ENCODE assay signal across 9 cellular contexts in the genomic region with DNA sequence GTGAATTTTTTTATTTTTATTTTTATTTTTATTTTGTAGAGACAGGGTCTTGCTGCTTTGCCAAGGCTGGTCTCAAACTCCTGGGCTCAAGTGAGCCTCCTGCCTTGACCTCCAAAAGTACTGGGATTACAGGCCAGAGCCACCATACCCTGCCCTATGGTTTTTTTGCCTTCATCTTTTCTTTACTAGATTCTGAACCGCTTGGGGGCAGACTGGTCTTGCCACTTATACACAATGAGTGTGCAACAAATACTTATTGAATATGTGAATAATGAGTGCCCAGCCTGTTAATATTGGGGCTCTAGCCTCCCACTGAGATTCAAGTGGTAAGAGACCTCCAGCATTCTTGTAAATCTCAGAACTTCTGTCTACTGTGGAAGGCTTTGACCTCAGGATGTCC. TPM values are rescaled to one million over a fixed set of nuclear protein-coding genes. Genes with fewer than 3 reads are reported as not detected.
A peak's percentile ranks its signal among the peaks of the same experiment; 100 is the strongest.
DNase-seq lines count a peak whose midpoint lies in the region; ATAC-seq, FAIRE-seq and TF ChIP-seq lines count a peak whose summit lies in the region.
"Had no signal": no experiment of that assay in that cellular context is flagged by ENCODE, and none has a peak within 500 bp of the region (broad histone marks: within the 10 kb centered on the region; RNA-seq: fewer than 3 reads in every experiment).

No MANE protein-coding gene starts in this region.

- TF ChIP-seq CTCF in astrocyte (IDR thresholded peaks at IDR 0.05; ENCODE audit: insufficient read depth, low read depth, low read length) (no peak), GM20000 (IDR thresholded peaks at IDR 0.05; ENCODE audit: extremely low read depth, missing control alignments) (no peak), RWPE1 (conservative IDR thresholded peaks at IDR 0.05; ENCODE audit: low read depth) (no peak)

- H3K4me3 Mint-ChIP-seq in astrocyte (ENCODE audit: unreplicated experiment) (no peak overlapping the region), memory B cell (peak overlapping the region; percentile 43)

- H3K36me3 Mint-ChIP-seq in astrocyte (ENCODE audit: low read depth, unreplicated experiment) (peaks cover 4% of the 10 kb centered on the region), memory B cell (peaks cover 12% of the 10 kb centered on the region)

- intact Hi-C loops in cardiac septum (cut with DNase I) = loop anchor here (5.0 kb wide), 2 partner anchors 134 to 279 kb away; no protein-coding TSS in a partner anchor

- H3K9me3 Mint-ChIP-seq in astrocyte (ENCODE audit: unreplicated experiment) (peaks cover 4% of the 10 kb centered on the region), memory B cell (no peaks in the 10 kb centered on the region)

- no peaks in the 10 kb centered on the region; the same call in 1 of the 2 replicates for H3K9me3 ChIP-seq in BLaER1
- H3K9me3 ChIP-seq in astrocyte (ENCODE audit: insufficient read depth, low read depth, low read length) = no peaks in the 10 kb centered on the region

- DNase-seq in HT-29 (ENCODE audit: low spot score) (peak; percentile 22), astrocyte (ENCODE audit: low read depth) (no peak), memory B cell (ENCODE audit: low spot score in 2 of 2) (no peak), cardiac septum (ENCODE audit: low spot score) (no peak), GM20000 (ENCODE audit: low spot score) (no peak), T-helper 9 cell (no peak), RWPE1 (ENCODE audit: low spot score) (no peak)

- CTCF ChIA-PET in RWPE1 (lab: Yijun Ruan, JAX) = interaction anchor here (0.6 kb wide), 1 partner anchor 298 kb away, joined by 3 read pairs; no protein-coding TSS in a partner anchor

- peaks cover 46% of the 10 kb centered on the region for H3K36me3 ChIP-seq in BLaER1
- no peaks in the 10 kb centered on the region for H3K36me3 ChIP-seq in astrocyte (ENCODE audit: insufficient read depth, low read length)

- H3K27me3 Mint-ChIP-seq in astrocyte (ENCODE audit: low read depth, unreplicated experiment) (no peaks in the 10 kb centered on the region), memory B cell (no peaks in the 10 kb centered on the region)

- POLR2A ChIA-PET in RWPE1 (lab: Yijun Ruan, JAX; ENCODE audit: low non-redundant PET) = no interaction called here

- H4K20me1 ChIP-seq in BLaER1 = peaks cover 85% of the 10 kb centered on the region
- peaks cover 71% of the 10 kb centered on the region for H4K20me1 ChIP-seq in astrocyte (ENCODE audit: insufficient read depth, low read length)

- H3K4me1 ChIP-seq in BLaER1 = peaks cover 67% of the 10 kb centered on the region
- peaks cover 43% of the 10 kb centered on the region for H3K4me1 ChIP-seq in astrocyte (ENCODE audit: insufficient read depth, low read length)

- no peak overlapping the region for H3K4me3 ChIP-seq in BLaER1
- no peak overlapping the region for H3K4me3 ChIP-seq in astrocyte (ENCODE audit: insufficient read depth, low read depth, low read length)

- ATAC-seq in memory B cell (ENCODE audit: low read depth) = no peak
- ATAC-seq: left lobe of liver had no signal

- peak overlapping the region; percentile 50; the same call in 1 of the 2 replicates for H3K9ac ChIP-seq in BLaER1
- H3K9ac ChIP-seq in astrocyte (ENCODE audit: low read length) = no peak overlapping the region

- no peak overlapping the region for H2AFZ ChIP-seq in astrocyte (ENCODE audit: low read depth, low read length)

- H3K27ac Mint-ChIP-seq in astrocyte (ENCODE audit: unreplicated experiment) (no peak overlapping the region), memory B cell (peak overlapping the region; percentile 98)

- H3K27ac ChIP-seq in BLaER1 (peak overlapping the region; percentile 37; the same call in 1 of the 2 replicates), astrocyte (ENCODE audit: low read depth, low read length) (peak overlapping the region; percentile 18), RWPE1 (no peak overlapping the region)

- no peak for FAIRE-seq in astrocyte (lab: Jason Lieb, UNC)

- H3K4me1 Mint-ChIP-seq in astrocyte (ENCODE audit: low read depth, unreplicated experiment) = peaks cover 36% of the 10 kb centered on the region
- H3K4me1 Mint-ChIP-seq in memory B cell = peaks cover 65% of the 10 kb centered on the region

- H3K4me2 ChIP-seq in BLaER1 = peak overlapping the region; percentile 98
- peak overlapping the region; percentile 49 for H3K4me2 ChIP-seq in astrocyte (ENCODE audit: low read length)

- H3K79me2 ChIP-seq in astrocyte (ENCODE audit: insufficient read depth, low read length) = peaks cover 84% of the 10 kb centered on the region

- H3K27me3 ChIP-seq in BLaER1 (no peaks in the 10 kb centered on the region), astrocyte (ENCODE audit: insufficient read depth, low read length) (no peaks in the 10 kb centered on the region)

RNA-seq across cellular contexts. Expression of a gene that starts 3.9 kb away (rescaled TPM):
- 29.1 and 31.2 TPM in 2 replicates for total RNA-seq in HT-29 (2014; rRNA removed; shearing (Covaris generic))
- total RNA-seq in astrocyte = 61.6 and 62.9 TPM in 2 replicates
- total RNA-seq in cardiac septum = 33.2 TPM
